13 cellular contexts compared by ENCODE assay signal in genomic region chr7:8296362-8296659, GRCh38. TPM values are rescaled to one million over a fixed set of nuclear protein-coding genes. Genes with fewer than 3 reads are reported as not detected.
DNase-seq lines count a peak whose midpoint lies in the region; ATAC-seq and TF ChIP-seq lines count a peak whose summit lies in the region.
"Had no signal": no experiment of that assay in that cellular context is flagged by ENCODE, and none has a peak within 500 bp of the region (broad histone marks: within the 10 kb centered on the region; RNA-seq: fewer than 3 reads in every experiment).

No MANE protein-coding gene starts in this region.

- H3K79me2 ChIP-seq in OCI-LY3 (ENCODE audit: low read length) = no peaks in the 10 kb centered on the region

- H4K91ac ChIP-seq in neuronal stem cell (ENCODE audit: low read depth, low read length, poor library complexity) = no peak overlapping the region

- no peak overlapping the region for H2BK120ac ChIP-seq in neuronal stem cell (ENCODE audit: low read depth, low read length)

- H3K4ac ChIP-seq in neuronal stem cell (ENCODE audit: low read length) = no peak overlapping the region

- no peak overlapping the region for H2BK12ac ChIP-seq in neuronal stem cell (ENCODE audit: low read length)

- no peak for TF ChIP-seq CTCF in OCI-LY3 (IDR thresholded peaks at IDR 0.05; ENCODE audit: low read depth, low read length)

- no peak overlapping the region for H3K14ac ChIP-seq in neuronal stem cell (ENCODE audit: low read length)

- H3K9ac ChIP-seq in OCI-LY3 (ENCODE audit: low read length) = no peak overlapping the region
- no peak overlapping the region for H3K9ac ChIP-seq in neuronal stem cell (ENCODE audit: low read depth, low read length, poor library complexity)

- H3K4me1 ChIP-seq in OCI-LY3 (ENCODE audit: low read length) = 0 out of 2 replicates have a peak, but pooled peaks cover 5% of the 10 kb centered on the region
- no peaks in the 10 kb centered on the region for H3K4me1 ChIP-seq in neuronal stem cell (ENCODE audit: control insufficient read depth in 2 of 2, insufficient read depth in 1 of 2, low read depth in 1 of 2, low read length in 2 of 2)
- H3K4me1 ChIP-seq: testis had no signal

- DNase-seq in neuronal stem cell (ENCODE audit: low spot score) (no peak), NCI-H526 treated with DMSO at 0.1 percent for 48 hours (lab: John Stamatoyannopoulos, UW) (no peak), NCI-H2107 treated with DMSO at 0.1 percent for 48 hours (lab: John Stamatoyannopoulos, UW; ENCODE audit: unreplicated experiment) (no peak), T-helper 1 cell (no peak)
- DNase-seq: activated B cell treated with CpG ODN at 0.5 μM for 24 hours; activated effector memory CD4-positive, alpha-beta T cell treated with Interleukin-2 at 50 U/mL for 16 hours; MG63; Right ventricle myocardium superior; T-helper 17 cell had no signal

- no CpG with 5 or more reads among the region's 1 CpG for WGBS in neuronal stem cell (ENCODE audit: extremely low coverage in 2 of 2, insufficient read length in 2 of 2, insufficient replicate concordance in 1 of 2), 2 donors

- H3K4me2 ChIP-seq in OCI-LY3 (ENCODE audit: low read length) = no peak overlapping the region
- no peak overlapping the region for H3K4me2 ChIP-seq in neuronal stem cell (ENCODE audit: insufficient read depth, low read length, poor library complexity, severe bottlenecking)

- H2AFZ ChIP-seq in OCI-LY3 (ENCODE audit: low read depth, low read length) = 0 out of 2 replicates have a peak overlapping the region, but pooled peaks have one; percentile 59
- peak overlapping the region; percentile 83 for H2AFZ ChIP-seq in neuronal stem cell (ENCODE audit: low read length)

- H4K20me1 ChIP-seq in OCI-LY3 (ENCODE audit: insufficient read depth, low read length) = no peaks in the 10 kb centered on the region

- no peak overlapping the region for H3K27ac ChIP-seq in OCI-LY3 (ENCODE audit: low read length)
- H3K27ac ChIP-seq in neuronal stem cell (replicated peaks; ENCODE audit: low read length) = no peak overlapping the region
- H3K27ac ChIP-seq: testis had no signal

- no peak overlapping the region for H2BK5ac ChIP-seq in neuronal stem cell (ENCODE audit: low read length)

- no peak overlapping the region for H3K18ac ChIP-seq in neuronal stem cell (ENCODE audit: low read length)

- no peak overlapping the region for H3K23ac ChIP-seq in neuronal stem cell (ENCODE audit: low read depth, low read length, poor library complexity)

- H3K36me3 ChIP-seq in OCI-LY3 (replicated peaks; ENCODE audit: low read depth, low read length) = no peaks in the 10 kb centered on the region
- no peaks in the 10 kb centered on the region for H3K36me3 ChIP-seq in neuronal stem cell (replicated peaks in 1 of 2; ENCODE audit: control insufficient read depth in 2 of 2, insufficient read depth in 2 of 2, low read length in 2 of 2)
- H3K36me3 ChIP-seq: MG63 had no signal

- no peak overlapping the region for H2AK5ac ChIP-seq in neuronal stem cell (ENCODE audit: low read depth, low read length)

- H3K9me3 ChIP-seq in OCI-LY3 (ENCODE audit: insufficient read depth, low read length) (no peaks in the 10 kb centered on the region), neuronal stem cell (replicated peaks in 1 of 2; ENCODE audit: control insufficient read depth in 2 of 2, insufficient read depth in 1 of 2, low read depth in 1 of 2, low read length in 2 of 2) (no peaks in the 10 kb centered on the region)
- H3K9me3 ChIP-seq: MG63, testis had no signal

- no peak overlapping the region for H4K8ac ChIP-seq in neuronal stem cell (ENCODE audit: low read depth, low read length)

- ATAC-seq in GM18858 (IDR thresholded peaks at IDR 0.05; ENCODE audit: unreplicated experiment) = peak; percentile 13
- ATAC-seq in GM21528 (IDR thresholded peaks at IDR 0.05; ENCODE audit: low FRiP score, unreplicated experiment) = peak; percentile 20

- H3K27me3 ChIP-seq in OCI-LY3 (ENCODE audit: low read depth, low read length) = no peaks in the 10 kb centered on the region
- no peaks in the 10 kb centered on the region for H3K27me3 ChIP-seq in neuronal stem cell (ENCODE audit: control insufficient read depth in 3 of 3, insufficient read depth in 3 of 3, low read depth in 1 of 3, low read length in 3 of 3)
- H3K27me3 ChIP-seq: MG63, testis had no signal

- H2BK15ac ChIP-seq in neuronal stem cell (ENCODE audit: low read length) = no peak overlapping the region

- no peak overlapping the region for H3K4me3 ChIP-seq in OCI-LY3 (ENCODE audit: low read length)
- H3K4me3 ChIP-seq in neuronal stem cell (ENCODE audit: low read length in 2 of 2) = no peak overlapping the region
- H3K4me3 ChIP-seq: MG63, testis had no signal

- no peaks in the 10 kb centered on the region for H3K79me1 ChIP-seq in neuronal stem cell (ENCODE audit: low read depth, low read length)

RNA-seq across cellular contexts. Expression of gene ICA1, which starts 34.3 kb away (rescaled TPM):
- 6.6 TPM for polyA plus RNA-seq in neuronal stem cell (2013, experiment 1 of 2)
- polyA plus RNA-seq in neuronal stem cell (2013, experiment 2 of 2) = 7.8 TPM
